17 cellular contexts compared by ENCODE assay signal in genomic region chr2:104890670-104891069, GRCh38. TPM values are rescaled to one million over a fixed set of nuclear protein-coding genes. Genes with fewer than 3 reads are reported as not detected.
"Had no signal": no experiment of that assay in that cellular context is flagged by ENCODE, and none has a peak within 500 bp of the region (broad histone marks: within the 10 kb centered on the region; RNA-seq: fewer than 3 reads in every experiment).

No MANE protein-coding gene starts in this region.

- H3K36me3 ChIP-seq: neural progenitor cell, pancreas had no signal

- DNase-seq: erythroblast; foreskin melanocyte; head of caudate nucleus; kidney glomerular epithelial cell; mammary epithelial cell; natural killer cell; occipital lobe; pancreas; right cardiac atrium; stimulated activated CD4-positive, alpha-beta T cell treated with anti-CD3 and anti-CD28 coated beads, Interleukin-2, amount 100 ng/mL, for 48 hours; stimulated activated naive CD4-positive, alpha-beta T cell treated with Interleukin-2 at 50 U/mL for 16 hours had no signal

- H3K27me3 ChIP-seq: hepatocyte, neural progenitor cell, pancreas had no signal

- H3K4me1 ChIP-seq: neural progenitor cell, pancreas had no signal

- H3K4me2 ChIP-seq: hepatocyte, neural progenitor cell, smooth muscle cell had no signal

- H3K4me3 ChIP-seq: hepatocyte, mucosa of descending colon, neural progenitor cell, pancreas, smooth muscle cell had no signal

- H3K9me3 ChIP-seq: mucosa of descending colon, pancreas had no signal

- H3K27ac ChIP-seq: hepatocyte, neural progenitor cell, pancreas had no signal

- ATAC-seq: natural killer cell, pancreas, right cardiac atrium had no signal

- H3K9ac ChIP-seq: neural progenitor cell had no signal

- H2AFZ ChIP-seq: hepatocyte, neural progenitor cell had no signal

RNA-seq across cellular contexts. Expression of gene POU3F3, which starts 36.8 kb away (rescaled TPM):
- total RNA-seq: hepatocyte, mammary epithelial cell, myocyte, natural killer cell, pancreas, progenitor cell of endocrine pancreas, smooth muscle cell had no signal
- polyA plus RNA-seq: hepatocyte, mammary epithelial cell, pancreas, smooth muscle cell had no signal
